In genomic region chr1:29675481-29676263, GRCh38 we compare ENCODE assay signal across 16 cellular contexts.
DNase-seq lines count a peak whose midpoint lies in the region; TF ChIP-seq lines count a peak whose summit lies in the region.
"Had no signal": no experiment of that assay in that cellular context is flagged by ENCODE, and none has a peak within 500 bp of the region (broad histone marks: within the 10 kb centered on the region; RNA-seq: fewer than 3 reads in every experiment).

No MANE protein-coding gene starts in this region.

- peak; percentile 96 for DNase-seq in RPMI7951 (ENCODE audit: low read depth)
- no peak for DNase-seq in glutamatergic neuron
- DNase-seq in nephron progenitor cell = no peak
- DNase-seq in AML-193 (lab: John Stamatoyannopoulos, UW) = no peak
- DNase-seq in stimulated activated CD4-positive, alpha-beta T cell treated with anti-CD3 and anti-CD28 coated beads, Interleukin-1b, Interleukin-23, amount 100 ng/mL, for 48 hours = no peak
- DNase-seq in GM03348 (ENCODE audit: low spot score) = no peak
- no peak for DNase-seq in NCI-H1048 (lab: John Stamatoyannopoulos, UW)
- DNase-seq: activated naive CD8-positive, alpha-beta T cell treated with anti-CD3 and anti-CD28 coated beads for 36 hours; mammary epithelial cell; NCI-H2227 treated with DMSO at 0.1 percent for 48 hours; OCI-M1; thyroid gland had no signal

- H4K20me1 ChIP-seq in BLaER1 treated with 17β-estradiol and CSF1 and Interleukin-3, amounts not matched to agents 10 nM and 100 nM = no peaks in the 10 kb centered on the region; a peak in 2 of 22 replicates

- no peak overlapping the region for H3K4me3 ChIP-seq in BLaER1 treated with 17β-estradiol and CSF1 and Interleukin-3, amounts not matched to agents 10 nM and 100 nM
- H3K4me3 ChIP-seq: ovary, thyroid gland had no signal

- H3K27ac ChIP-seq in BLaER1 treated with 17β-estradiol and CSF1 and Interleukin-3, amounts not matched to agents 10 nM and 100 nM = no peak overlapping the region
- H3K27ac ChIP-seq: ovary, thyroid gland, VCaP had no signal

- no peak for TF ChIP-seq CTCF in glutamatergic neuron (IDR thresholded peaks at IDR 0.05; ENCODE audit: partially characterized antibody, unreplicated experiment)
- TF ChIP-seq CTCF in nephron progenitor cell (IDR thresholded peaks at IDR 0.05) = no peak

- H3K27ac Mint-ChIP-seq in glutamatergic neuron (ENCODE audit: unreplicated experiment) (peak overlapping the region; percentile 13), nephron progenitor cell (peak overlapping the region; percentile 49)
- H3K27ac Mint-ChIP-seq: activated naive CD8-positive, alpha-beta T cell treated with anti-CD3 and anti-CD28 coated beads for 36 hours; B cell had no signal

- H3K9me3 Mint-ChIP-seq in glutamatergic neuron (ENCODE audit: unreplicated experiment) = peaks cover 5% of the 10 kb centered on the region
- H3K9me3 Mint-ChIP-seq in nephron progenitor cell = no peaks in the 10 kb centered on the region
- H3K9me3 Mint-ChIP-seq: activated naive CD8-positive, alpha-beta T cell treated with anti-CD3 and anti-CD28 coated beads for 36 hours had no signal

- H3K36me3 Mint-ChIP-seq in glutamatergic neuron (ENCODE audit: unreplicated experiment) (no peaks in the 10 kb centered on the region), nephron progenitor cell (ENCODE audit: low read depth) (no peaks in the 10 kb centered on the region)
- H3K36me3 Mint-ChIP-seq: activated naive CD8-positive, alpha-beta T cell treated with anti-CD3 and anti-CD28 coated beads for 36 hours had no signal

- no peaks in the 10 kb centered on the region for H3K27me3 ChIP-seq in BLaER1 treated with 17β-estradiol and CSF1 and Interleukin-3, amounts not matched to agents 10 nM and 100 nM
- H3K27me3 ChIP-seq: ovary, thyroid gland had no signal

- peaks cover 11% of the 10 kb centered on the region for H3K27me3 Mint-ChIP-seq in glutamatergic neuron (ENCODE audit: unreplicated experiment)
- peaks cover 4% of the 10 kb centered on the region for H3K27me3 Mint-ChIP-seq in nephron progenitor cell (ENCODE audit: low read depth, poor library complexity)
- H3K27me3 Mint-ChIP-seq: activated naive CD8-positive, alpha-beta T cell treated with anti-CD3 and anti-CD28 coated beads for 36 hours had no signal

- H3K4me1 ChIP-seq in BLaER1 treated with 17β-estradiol and CSF1 and Interleukin-3, amounts not matched to agents 10 nM and 100 nM = peaks cover 6 to 32% (median 16%) of the 10 kb centered on the region in 10 experiments; a peak in 19 of 20 replicates
- H3K4me1 ChIP-seq: thyroid gland had no signal

- H3K36me3 ChIP-seq in BLaER1 treated with 17β-estradiol and CSF1 and Interleukin-3, amounts not matched to agents 10 nM and 100 nM = no peaks in the 10 kb centered on the region
- H3K36me3 ChIP-seq: ovary, thyroid gland had no signal

- H3K9ac ChIP-seq in BLaER1 treated with 17β-estradiol and CSF1 and Interleukin-3, amounts not matched to agents 10 nM and 100 nM = no peak overlapping the region

- H3K4me2 ChIP-seq in BLaER1 treated with 17β-estradiol and CSF1 and Interleukin-3, amounts not matched to agents 10 nM and 100 nM = peak overlapping the region in 9 of 11 experiments; percentile 15 to 68 (median 60); a peak in 17 of 22 replicates

- no peak overlapping the region for H3K4me3 Mint-ChIP-seq in glutamatergic neuron (ENCODE audit: unreplicated experiment)
- H3K4me3 Mint-ChIP-seq in nephron progenitor cell = no peak overlapping the region
- H3K4me3 Mint-ChIP-seq: activated naive CD8-positive, alpha-beta T cell treated with anti-CD3 and anti-CD28 coated beads for 36 hours; B cell had no signal

- peaks cover 0 to 7% (median 0%) of the 10 kb centered on the region in 11 experiments; a peak in 1 of 22 replicates for H3K9me3 ChIP-seq in BLaER1 treated with 17β-estradiol and CSF1 and Interleukin-3, amounts not matched to agents 10 nM and 100 nM (replicated peaks in 1 of 11)
- H3K9me3 ChIP-seq: ovary, thyroid gland had no signal

- H3K4me1 Mint-ChIP-seq in glutamatergic neuron (ENCODE audit: low read depth, unreplicated experiment) = peaks cover 14% of the 10 kb centered on the region
- peaks cover 59% of the 10 kb centered on the region for H3K4me1 Mint-ChIP-seq in nephron progenitor cell
- H3K4me1 Mint-ChIP-seq: activated naive CD8-positive, alpha-beta T cell treated with anti-CD3 and anti-CD28 coated beads for 36 hours; B cell had no signal
